ENCODE assay signal across 30 cellular contexts in genomic region chr11:119643878-119644225, GRCh38.
"Had no signal": no experiment of that assay in that cellular context is flagged by ENCODE, and none has a peak within 500 bp of the region (broad histone marks: within the 10 kb centered on the region; RNA-seq: fewer than 3 reads in every experiment).

No MANE protein-coding gene starts in this region.

- ATAC-seq: left colon; left lung; lower lobe of right lung; natural killer cell; pancreas; right cardiac atrium; stimulated activated memory B cell treated with anti-CD40 and anti-IgM and Interleukin-4, amounts not matched to agents 10 μg/mL and 1 μg/mL and 100 μg/mL, for 72 hours; stimulated activated naive CD8-positive, alpha-beta T cell treated with anti-CD3 and anti-CD28 coated beads, Interleukin-15, amount 100 ng/mL, for 72 hours had no signal

- H3K9me3 ChIP-seq: left lung, lower lobe of right lung, pancreas, prostate gland, sigmoid colon, tibial nerve, upper lobe of left lung, vagina had no signal

- H3K27me3 ChIP-seq: neural progenitor cell, pancreas, tibial nerve, upper lobe of left lung, vagina had no signal

- DNase-seq: hypothalamus; immature natural killer cell; kidney; left colon; lower lobe of right lung; mammary epithelial cell; mesenchymal stem cell; naive B cell; natural killer cell; pancreas; posterior cingulate gyrus; retina; right cardiac atrium; sigmoid colon; stimulated activated CD4-positive, alpha-beta T cell treated with anti-CD3 and anti-CD28 coated beads, Interleukin-1b, Interleukin-23, amount 100 ng/mL, for 48 hours; stimulated activated CD4-positive, alpha-beta T cell treated with anti-CD3 and anti-CD28 coated beads, Interleukin-2, amount 100 ng/mL, for 48 hours; stimulated activated CD4-positive, alpha-beta T cell treated with anti-CD3 and anti-CD28 coated beads, Interleukin-4, amount 100 ng/mL, for 4 hours; stimulated activated CD8-positive, alpha-beta memory T cell treated with anti-CD3 and anti-CD28 coated beads, Interleukin-4, amount 100 ng/mL, for 48 hours; stimulated activated naive CD4-positive, alpha-beta T cell treated with Interleukin-2 at 50 U/mL for 16 hours; stimulated activated naive CD8-positive, alpha-beta T cell treated with anti-CD3 and anti-CD28 coated beads, Interleukin-15, amount 100 ng/mL, for 72 hours; substantia nigra; upper lobe of left lung had no signal

- H3K4me2 ChIP-seq: neural progenitor cell, smooth muscle cell had no signal

- FAIRE-seq: islet of Langerhans, kidney, pancreas had no signal

- H3K9ac ChIP-seq: neural progenitor cell had no signal

- H3K4me1 ChIP-seq: left lung, lower lobe of right lung, pancreas, prostate gland, sigmoid colon, tibial nerve, upper lobe of left lung, vagina had no signal

- H3K4me3 ChIP-seq: left lung, lower lobe of right lung, neural progenitor cell, pancreas, prostate gland, sigmoid colon, smooth muscle cell, tibial nerve, upper lobe of left lung, vagina had no signal

- H2AFZ ChIP-seq: neural progenitor cell had no signal

- H3K36me3 ChIP-seq: left lung, lower lobe of right lung, neural progenitor cell, pancreas, prostate gland, sigmoid colon, tibial nerve, upper lobe of left lung, vagina had no signal

- H3K27ac ChIP-seq: left lung, lower lobe of right lung, neural progenitor cell, pancreas, prostate gland, sigmoid colon, tibial nerve, upper lobe of left lung, vagina had no signal
